ENCODE assay signal across 8 cellular contexts in the genomic region with DNA sequence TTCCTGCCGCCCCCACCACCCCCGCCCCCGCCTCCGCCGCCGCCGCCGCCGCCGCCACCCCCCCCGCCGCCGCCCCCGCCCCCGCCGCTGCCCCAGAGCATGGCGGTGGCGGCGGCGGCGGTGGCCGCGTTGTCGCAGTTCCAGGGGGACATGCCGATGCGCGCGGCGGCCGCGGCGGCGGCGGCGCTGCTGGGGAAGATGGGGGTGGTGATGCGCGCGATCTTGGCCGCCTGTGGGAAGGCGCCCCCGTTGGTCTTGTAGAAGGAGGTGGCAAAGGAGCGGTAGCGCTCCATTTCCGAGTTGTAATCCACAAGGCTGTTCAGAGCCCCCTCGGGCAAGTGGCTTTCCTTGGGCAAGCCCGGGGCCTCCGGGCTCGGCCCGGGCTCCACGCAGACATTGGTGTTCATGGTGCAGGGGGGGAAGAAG. TPM values are rescaled to one million over a fixed set of nuclear protein-coding genes. Genes with fewer than 3 reads are reported as not detected.
DNase-seq lines count a peak whose midpoint lies in the region; ATAC-seq and TF ChIP-seq lines count a peak whose summit lies in the region.

No MANE protein-coding gene starts in this region.

- ATAC-seq in HG02623 (IDR thresholded peaks at IDR 0.05; ENCODE audit: unreplicated experiment) (peak; percentile 27), heart left ventricle (peak in 2 of 4 donors; percentile 21 to 49)

- no peaks in the 10 kb centered on the region for H3K36me3 ChIP-seq in heart left ventricle
- H3K36me3 ChIP-seq in trophoblast cell (ENCODE audit: control insufficient read depth in 1 of 2, insufficient read depth in 2 of 2, low read length in 2 of 2): no peaks in the 10 kb centered on the region

- H3K9me3 ChIP-seq in heart left ventricle (no peaks in the 10 kb centered on the region), trophoblast cell (ENCODE audit: insufficient read depth, low read depth, low read length) (no peaks in the 10 kb centered on the region)

- no peak overlapping the region for H2AK5ac ChIP-seq in trophoblast cell (ENCODE audit: low read length)

- peak; percentile 71 for DNase-seq in activated effector memory CD4-positive, alpha-beta T cell treated with anti-CD3 and anti-CD28 coated beads, Interleukin-2, amount 50 U/mL, for 16 hours
- DNase-seq in activated effector memory CD4-positive, alpha-beta T cell treated with Interleukin-2 at 50 U/mL for 16 hours: no peak
- DNase-seq in NCI-H446 treated with DMSO at 0.1 percent for 48 hours (lab: John Stamatoyannopoulos, UW) (peak; percentile 3), heart left ventricle (peak in 3 of 5 donors; percentile 43 to 72 (median 58)), trophoblast cell (peak in 1 of 2 donors; percentile 26), 8988T (no peak)
- DNase-seq in activated naive CD4-positive, alpha-beta T cell treated with anti-CD3 and anti-CD28 coated beads, Interleukin-2, amount 10 ng/mL, durations not matched to agents 7 days and 5 days: peak; percentile 47

- 0 to 2% (median 1%) methylated on average over 6 to 50 of the region's 50 CpGs for WGBS in heart left ventricle, 4 donors
- no CpG with 5 or more reads among the region's 50 CpGs for WGBS in trophoblast cell (ENCODE audit: extremely low coverage, insufficient coverage, insufficient read length)

- H3K27ac ChIP-seq in heart left ventricle (peak overlapping the region; percentile 42 to 90 (median 82)), trophoblast cell (ENCODE audit: low read depth, low read length) (peak overlapping the region; percentile 19)

- no peaks in the 10 kb centered on the region for H3K36me3 Mint-ChIP-seq in activated naive CD4-positive, alpha-beta T cell treated with anti-CD3 and anti-CD28 coated beads, Interleukin-2, amount 10 ng/mL, durations not matched to agents 7 days and 5 days

- H3K9ac ChIP-seq in trophoblast cell (ENCODE audit: low read length): peak overlapping the region; percentile 70

- H4K12ac ChIP-seq in trophoblast cell (ENCODE audit: low read depth, low read length): peak overlapping the region; percentile 81

- peaks cover 30% of the 10 kb centered on the region for H3K4me1 Mint-ChIP-seq in activated naive CD4-positive, alpha-beta T cell treated with anti-CD3 and anti-CD28 coated beads, Interleukin-2, amount 10 ng/mL, durations not matched to agents 7 days and 5 days

- H3K4me1 ChIP-seq in heart left ventricle (peaks cover 0 to 36% (median 11%) of the 10 kb centered on the region in 12 donors), trophoblast cell (ENCODE audit: control insufficient read depth in 1 of 2, insufficient read depth in 2 of 2, low read length in 2 of 2) (peaks cover 0 to 5% of the 10 kb centered on the region in 2 experiments)

- peak in 1 of 12 donors; percentile 12 for TF ChIP-seq CTCF in heart left ventricle (IDR thresholded peaks at IDR 0.05)

- CTCF ChIA-PET in activated naive CD4-positive, alpha-beta T cell treated with anti-CD3 and anti-CD28 coated beads, Interleukin-2, amount 10 ng/mL, durations not matched to agents 7 days and 5 days (lab: Charles Lee): no interaction called here

- intact Hi-C loops in heart left ventricle (cut with DNase I): loop anchor here in 3 of 10 donors (5.0 to 10.0 kb wide), 5 partner anchors 243 to 983 kb away; partner anchors contain the start of gene PPA2 (in 2 of the 3)

- peak overlapping the region; percentile 99 for H3K4me2 ChIP-seq in trophoblast cell (ENCODE audit: low read length)

- TF ChIP-seq POLR2A in heart left ventricle (IDR thresholded peaks at IDR 0.05): no peak

- peaks cover 9% of the 10 kb centered on the region for H3K79me1 ChIP-seq in trophoblast cell (ENCODE audit: low read length)

- H3K4me3 ChIP-seq in heart left ventricle (peak overlapping the region in 11 of 12 donors; percentile 55 to 78 (median 63)), trophoblast cell (ENCODE audit: low read depth, low read length) (peak overlapping the region; percentile 69)

- peak overlapping the region; percentile 77 for H3K18ac ChIP-seq in trophoblast cell (ENCODE audit: low read length)

- no peaks in the 10 kb centered on the region for H3K9me3 Mint-ChIP-seq in activated naive CD4-positive, alpha-beta T cell treated with anti-CD3 and anti-CD28 coated beads, Interleukin-2, amount 10 ng/mL, durations not matched to agents 7 days and 5 days

- peaks cover 2% of the 10 kb centered on the region for H3K79me2 ChIP-seq in trophoblast cell (ENCODE audit: control insufficient read depth, insufficient read depth, low read length, poor library complexity)

- H2BK5ac ChIP-seq in trophoblast cell (ENCODE audit: low read depth, low read length, poor library complexity): peak overlapping the region; percentile 48

- peak overlapping the region; percentile 60 for H3K14ac ChIP-seq in trophoblast cell (ENCODE audit: low read length)

- H3K27me3 Mint-ChIP-seq in activated naive CD4-positive, alpha-beta T cell treated with anti-CD3 and anti-CD28 coated beads, Interleukin-2, amount 10 ng/mL, durations not matched to agents 7 days and 5 days: peaks cover 60% of the 10 kb centered on the region

- peak overlapping the region; percentile 57 for H2BK120ac ChIP-seq in trophoblast cell (ENCODE audit: insufficient read depth, low read length, poor library complexity)

- H4K91ac ChIP-seq in trophoblast cell (ENCODE audit: low read depth, low read length): peak overlapping the region; percentile 82

- peak overlapping the region; percentile 75 for H2AFZ ChIP-seq in trophoblast cell (ENCODE audit: insufficient read depth, low read length, poor library complexity)

- H3K27me3 ChIP-seq in heart left ventricle (peaks cover 0 to 52% (median 0%) of the 10 kb centered on the region in 9 donors), trophoblast cell (ENCODE audit: insufficient read depth, low read length) (peaks cover 4% of the 10 kb centered on the region)

- H2BK12ac ChIP-seq in trophoblast cell (ENCODE audit: low read length): peak overlapping the region; percentile 87

- peak overlapping the region; percentile 86 for H4K8ac ChIP-seq in trophoblast cell (ENCODE audit: low read depth, low read length)

- no peak overlapping the region for H3K4ac ChIP-seq in trophoblast cell (ENCODE audit: low read depth, low read length)

- H3K23ac ChIP-seq in trophoblast cell (ENCODE audit: low read length): no peak overlapping the region

- H3K4me3 Mint-ChIP-seq in activated naive CD4-positive, alpha-beta T cell treated with anti-CD3 and anti-CD28 coated beads, Interleukin-2, amount 10 ng/mL, durations not matched to agents 7 days and 5 days: peak overlapping the region; percentile 65

- no peak overlapping the region for H3K27ac Mint-ChIP-seq in activated naive CD4-positive, alpha-beta T cell treated with anti-CD3 and anti-CD28 coated beads, Interleukin-2, amount 10 ng/mL, durations not matched to agents 7 days and 5 days

RNA-seq across cellular contexts. Expression of gene CXXC4, which starts 3.3 kb away (rescaled TPM):
- 1 to 10 TPM; 1.9 to 7.3 (median 4.1) TPM for total RNA-seq in heart left ventricle
- polyA plus RNA-seq in heart left ventricle: 1 to 10 TPM in 1 of 2 donors, under 1 TPM in 1; 0.58 to 1.2 TPM
- 0.88 and 0.93 TPM in 2 replicates for polyA plus RNA-seq in trophoblast cell (2013)

Comparison
In these comparisons a context has a peak if more than half of its experiments do, and no peak if none do; other contexts are left out.
1. DNase-seq: peak in activated effector memory CD4-positive, alpha-beta T cell treated with anti-CD3 and anti-CD28 coated beads, Interleukin-2, amount 50 U/mL, for 16 hours (single experiment), NCI-H446 treated with DMSO at 0.1 percent for 48 hours (single experiment), activated naive CD4-positive, alpha-beta T cell treated with anti-CD3 and anti-CD28 coated beads, Interleukin-2, amount 10 ng/mL, durations not matched to agents 7 days and 5 days (single experiment) and heart left ventricle (3 of 5); none in activated effector memory CD4-positive, alpha-beta T cell treated with Interleukin-2 at 50 U/mL for 16 hours (single experiment) and 8988T (single experiment).